Comparison of ENCODE assay signal across 8 cellular contexts in genomic region chr16:84726079-84726669, GRCh38. TPM values are rescaled to one million over a fixed set of nuclear protein-coding genes. Genes with fewer than 3 reads are reported as not detected.
A peak's percentile ranks its signal among the peaks of the same experiment; 100 is the strongest.
DNase-seq lines count a peak whose midpoint lies in the region; ATAC-seq and TF ChIP-seq lines count a peak whose summit lies in the region.

No MANE protein-coding gene starts in this region.

- H3K36me3 ChIP-seq in colonic mucosa: no peaks in the 10 kb centered on the region

- H3K4me1 ChIP-seq in colonic mucosa: peaks cover 17% of the 10 kb centered on the region

- no peaks in the 10 kb centered on the region for H3K27me3 ChIP-seq in colonic mucosa

- intact Hi-C loops in colonic mucosa (cut with DNase I): loop anchor here (5.0 kb wide), 2 partner anchors 104 to 214 kb away; no protein-coding TSS in a partner anchor
- intact Hi-C loops in left colon (cut with DNase I, micrococcal nuclease): no loop called here

- DNase-seq in DMS114 treated with DMSO at 0.1 percent for 48 hours (lab: John Stamatoyannopoulos, UW; ENCODE audit: unreplicated experiment): peak; percentile 83
- DNase-seq in HFF-Myc (ENCODE audit: extremely low read depth, low read depth): peak; percentile 56
- DNase-seq in NCI-H510A (lab: John Stamatoyannopoulos, UW): peak; percentile 45
- DNase-seq in activated CD4-positive, alpha-beta T cell treated with anti-CD3 and anti-CD28 coated beads for 48 hours: peak; percentile 90
- peak; percentile 96 for DNase-seq in colonic mucosa
- DNase-seq in left colon: peak; percentile 88 to 98
- peak; percentile 69 to 81 (median 72) for DNase-seq in stimulated activated CD4-positive, alpha-beta T cell treated with anti-CD3 and anti-CD28 coated beads, Interleukin-1b, Interleukin-23, amount 100 ng/mL, for 24 hours (ENCODE audit: low read depth in 4 of 4, low spot score in 1 of 4)

- H3K4me3 ChIP-seq in HFF-Myc (replicated peaks; ENCODE audit: low read depth, low read length): no peak overlapping the region
- no peak overlapping the region for H3K4me3 ChIP-seq in colonic mucosa

- H3K27ac ChIP-seq in colonic mucosa: peak overlapping the region; percentile 74

- ATAC-seq in left colon (peak; percentile 76), GM21717 (IDR thresholded peaks at IDR 0.05; ENCODE audit: unreplicated experiment) (no peak)

- peak; percentile 96 for TF ChIP-seq CTCF in HFF-Myc (IDR thresholded peaks at IDR 0.05; ENCODE audit: low read depth, low read length, missing control alignments)
- TF ChIP-seq CTCF in colonic mucosa (IDR thresholded peaks at IDR 0.05): peak; percentile 94

- no peaks in the 10 kb centered on the region for H3K9me3 ChIP-seq in colonic mucosa

- peak overlapping the region; percentile 62 to 64 for H3K9ac ChIP-seq in colonic mucosa (ENCODE audit: low read depth in 2 of 2, low read length in 2 of 2)

RNA-seq across cellular contexts. Expression of gene USP10, which starts 26.4 kb away (rescaled TPM):
- total RNA-seq in colonic mucosa (10 to 100 TPM; 70.0 to 88.2 TPM), left colon (10 to 100 TPM; 65.3 to 77.3 TPM)

Comparison
In these comparisons a context has a peak if more than half of its experiments do, and no peak if none do; other contexts are left out.
1. DNase-seq: peak in every context shown above with its lines; median percentile 96 in colonic mucosa; 93 in left colon; 90 in activated CD4-positive, alpha-beta T cell treated with anti-CD3 and anti-CD28 coated beads for 48 hours; 83 in DMS114 treated with DMSO at 0.1 percent for 48 hours; 72 in stimulated activated CD4-positive, alpha-beta T cell treated with anti-CD3 and anti-CD28 coated beads, Interleukin-1b, Interleukin-23, amount 100 ng/mL, for 24 hours; 56 in HFF-Myc; 45 in NCI-H510A.